ENCODE assay signal across 20 cellular contexts in genomic region chr1:93775224-93775623, GRCh38.
DNase-seq lines count a peak whose midpoint lies in the region; ATAC-seq, FAIRE-seq and TF ChIP-seq lines count a peak whose summit lies in the region.
"Had no signal": no experiment of that assay in that cellular context is flagged by ENCODE, and none has a peak within 500 bp of the region (broad histone marks: within the 10 kb centered on the region; RNA-seq: fewer than 3 reads in every experiment).

No MANE protein-coding gene starts in this region.

- H3K4me3 Mint-ChIP-seq in endodermal cell: no peak overlapping the region
- H3K4me3 Mint-ChIP-seq: activated B cell treated with CpG ODN at 0.5 μM for 24 hours, HFFc6, memory B cell, neural progenitor cell, T-helper 17 cell had no signal

- ATAC-seq in upper lobe of left lung (ENCODE audit: low FRiP score in 2 of 2): peak; percentile 48 to 89
- ATAC-seq in GM21717 (IDR thresholded peaks at IDR 0.05; ENCODE audit: unreplicated experiment): no peak
- ATAC-seq: gastroesophageal sphincter, right cardiac atrium, T-helper 17 cell had no signal

- no peak overlapping the region for H3K27ac Mint-ChIP-seq in endodermal cell
- H3K27ac Mint-ChIP-seq: activated B cell treated with CpG ODN at 0.5 μM for 24 hours, HFFc6, memory B cell, neural progenitor cell, T-helper 17 cell had no signal

- no peak for FAIRE-seq in frontal cortex (lab: Jason Lieb, UNC)
- FAIRE-seq: A204.1 had no signal

- peak in 1 of 4 donors; percentile 5 for TF ChIP-seq EP300 in upper lobe of left lung (IDR thresholded peaks at IDR 0.05)

- H3K9ac ChIP-seq in endodermal cell (ENCODE audit: extremely low read depth, low read length, poor library complexity, severe bottlenecking): no peak overlapping the region
- H3K9ac ChIP-seq: neural progenitor cell had no signal

- TF ChIP-seq CTCF in endodermal cell (conservative IDR thresholded peaks at IDR 0.05) (no peak), upper lobe of left lung (IDR thresholded peaks at IDR 0.05) (no peak), ascending aorta (IDR thresholded peaks at IDR 0.05) (no peak)

- WGBS in endodermal cell (ENCODE audit: insufficient coverage in 1 of 2, insufficient read length in 1 of 2), 2 experiments: 94 to 100% methylated on average over 6 of the region's 6 CpGs
- WGBS in upper lobe of left lung, 2 donors: 58 to 83% methylated on average over 1 to 6 of the region's 6 CpGs

- no peaks in the 10 kb centered on the region for H3K9me3 ChIP-seq in endodermal cell (ENCODE audit: control insufficient read depth, low read length)
- H3K9me3 ChIP-seq in upper lobe of left lung: no peaks in the 10 kb centered on the region
- no peaks in the 10 kb centered on the region for H3K9me3 ChIP-seq in ascending aorta
- H3K9me3 ChIP-seq: gastroesophageal sphincter had no signal

- H3K27ac ChIP-seq in endodermal cell (ENCODE audit: low read depth, low read length) (no peak overlapping the region), upper lobe of left lung (no peak overlapping the region), ascending aorta (no peak overlapping the region)
- H3K27ac ChIP-seq: gastroesophageal sphincter, neural progenitor cell had no signal

- no peaks in the 10 kb centered on the region for H3K9me3 Mint-ChIP-seq in endodermal cell
- H3K9me3 Mint-ChIP-seq: activated B cell treated with CpG ODN at 0.5 μM for 24 hours, HFFc6, memory B cell, neural progenitor cell had no signal

- TF ChIP-seq POLR2A in upper lobe of left lung (IDR thresholded peaks at IDR 0.05): no peak

- H3K27me3 Mint-ChIP-seq in endodermal cell (ENCODE audit: insufficient read depth): no peaks in the 10 kb centered on the region
- H3K27me3 Mint-ChIP-seq: activated B cell treated with CpG ODN at 0.5 μM for 24 hours had no signal

- no peaks in the 10 kb centered on the region for H3K36me3 Mint-ChIP-seq in endodermal cell (ENCODE audit: low read depth)
- H3K36me3 Mint-ChIP-seq: neural progenitor cell had no signal

- H3K4me1 Mint-ChIP-seq in endodermal cell: peaks cover 12% of the 10 kb centered on the region
- H3K4me1 Mint-ChIP-seq: activated B cell treated with CpG ODN at 0.5 μM for 24 hours had no signal

- H3K36me3 ChIP-seq in endodermal cell (ENCODE audit: control insufficient read depth, insufficient read depth, low read length): no peaks in the 10 kb centered on the region
- H3K36me3 ChIP-seq in upper lobe of left lung: no peaks in the 10 kb centered on the region
- no peaks in the 10 kb centered on the region for H3K36me3 ChIP-seq in ascending aorta
- H3K36me3 ChIP-seq: gastroesophageal sphincter, neural progenitor cell had no signal

- H3K27me3 ChIP-seq in endodermal cell (ENCODE audit: control insufficient read depth, insufficient read depth, low read length, poor library complexity, severe bottlenecking) (no peaks in the 10 kb centered on the region), upper lobe of left lung (no peaks in the 10 kb centered on the region), ascending aorta (no peaks in the 10 kb centered on the region)
- H3K27me3 ChIP-seq: gastroesophageal sphincter, neural progenitor cell had no signal

- intact Hi-C loops in ascending aorta (cut with DNase I): no loop called here

- no peaks in the 10 kb centered on the region for H3K4me1 ChIP-seq in endodermal cell (ENCODE audit: control insufficient read depth, insufficient read depth, low read length)
- no peaks in the 10 kb centered on the region for H3K4me1 ChIP-seq in upper lobe of left lung
- H3K4me1 ChIP-seq in ascending aorta: no peaks in the 10 kb centered on the region

- DNase-seq in NCI-H2107 treated with DMSO at 0.1 percent for 48 hours (lab: John Stamatoyannopoulos, UW; ENCODE audit: unreplicated experiment) (peak; percentile 30), NCI-H2107 (lab: John Stamatoyannopoulos, UW) (no peak), NCI-H2029 treated with DMSO at 0.1 percent for 48 hours (lab: John Stamatoyannopoulos, UW) (peak; percentile 82), endodermal cell (peak; percentile 41), upper lobe of left lung (peak; percentile 55 to 87), frontal cortex (ENCODE audit: low spot score in 2 of 2) (no peak), ascending aorta (ENCODE audit: low spot score in 2 of 2) (no peak)
- DNase-seq: activated B cell treated with CpG ODN at 0.5 μM for 24 hours; activated CD8-positive, alpha-beta memory T cell treated with anti-CD3 and anti-CD28 coated beads for 24 hours; amniotic stem cell; HFFc6; NCI-H1105; NCI-H82; right cardiac atrium; T-helper 17 cell had no signal

- H3K4me3 ChIP-seq in endodermal cell (ENCODE audit: low read length) (no peak overlapping the region), upper lobe of left lung (no peak overlapping the region), ascending aorta (no peak overlapping the region)
- H3K4me3 ChIP-seq: gastroesophageal sphincter, neural progenitor cell had no signal

Comparison
In these comparisons a context has a peak if more than half of its experiments do, and no peak if none do; other contexts are left out.
1. DNase-seq: peak in NCI-H2107 treated with DMSO at 0.1 percent for 48 hours (single experiment), NCI-H2029 treated with DMSO at 0.1 percent for 48 hours (single experiment), endodermal cell (single experiment) and upper lobe of left lung (2 of 2); none in NCI-H2107 (single experiment), frontal cortex (0 of 2) and ascending aorta (0 of 2).